10 cellular contexts compared by ENCODE assay signal in the genomic region with DNA sequence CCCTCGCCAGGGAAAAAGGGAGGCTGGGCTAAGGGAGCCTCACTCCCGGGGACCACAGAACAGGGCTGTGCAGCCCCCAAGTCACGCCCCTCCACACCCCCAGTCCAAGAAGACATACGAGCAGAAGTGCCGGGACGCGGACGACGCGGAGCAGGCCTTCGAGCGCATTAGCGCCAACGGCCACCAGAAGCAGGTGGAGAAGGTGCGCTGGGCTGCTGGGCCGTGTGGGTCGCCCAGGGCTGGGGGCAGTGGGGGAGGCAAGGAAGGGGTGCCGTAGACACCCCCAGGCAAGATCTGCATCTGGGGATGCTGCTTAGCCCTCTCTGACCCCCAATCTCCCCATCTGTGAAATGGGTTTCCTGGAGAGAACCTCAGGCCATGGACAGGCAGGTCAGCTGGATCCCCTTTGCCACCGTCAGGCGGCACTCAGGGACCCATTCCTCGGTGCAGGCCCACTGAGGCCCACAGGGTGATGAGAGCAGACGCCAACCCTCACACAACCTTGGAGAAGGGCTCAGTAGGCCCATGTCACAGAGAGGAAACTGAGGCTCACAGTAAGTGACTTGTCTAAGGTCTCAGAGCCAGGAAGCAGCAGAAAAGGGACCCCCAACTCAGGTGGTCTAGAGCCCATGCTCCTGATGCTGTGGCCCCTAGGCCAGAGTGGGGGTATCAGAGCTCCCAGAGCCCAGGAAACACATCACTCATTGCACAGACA. TPM values are rescaled to one million over a fixed set of nuclear protein-coding genes. Genes with fewer than 3 reads are reported as not detected.
A peak's percentile ranks its signal among the peaks of the same experiment; 100 is the strongest.
DNase-seq lines count a peak whose midpoint lies in the region; ATAC-seq, FAIRE-seq and TF ChIP-seq lines count a peak whose summit lies in the region.
"Had no signal": no experiment of that assay in that cellular context is flagged by ENCODE, and none has a peak within 500 bp of the region (broad histone marks: within the 10 kb centered on the region; RNA-seq: fewer than 3 reads in every experiment).

No MANE protein-coding gene starts in this region.

- TF ChIP-seq POLR2A in body of pancreas (IDR thresholded peaks at IDR 0.05) = no peak
- no peak for TF ChIP-seq POLR2A in spleen (IDR thresholded peaks at IDR 0.05)

- H3K27ac ChIP-seq in body of pancreas (no peak overlapping the region), kidney (ENCODE audit: low read depth in 2 of 2, low read length in 2 of 2) (no peak overlapping the region), spleen (peak overlapping the region in 5 of 8 donors; percentile 61 to 78 (median 73))
- H3K27ac ChIP-seq: ascending aorta had no signal

- H3K4me3 ChIP-seq in body of pancreas (no peak overlapping the region), kidney (ENCODE audit: low read length in 2 of 2) (no peak overlapping the region), spleen (peak overlapping the region in 5 of 8 donors; percentile 2 to 48 (median 24))
- H3K4me3 ChIP-seq: ascending aorta, MG63 had no signal

- intact Hi-C loops in body of pancreas (cut with DNase I) = loop anchor here (10.0 kb wide), 1 partner anchor 516 kb away; no protein-coding TSS in a partner anchor
- intact Hi-C loops in kidney (cut with DNase I) = no loop called here
- intact Hi-C loops in spleen (cut with DNase I; ENCODE audit: low total_unique reads) = loop anchor here (10.0 kb wide), 3 partner anchors 54 to 516 kb away; no protein-coding TSS in a partner anchor

- FAIRE-seq in kidney (lab: Jason Lieb, UNC) = no peak

- H3K4me1 ChIP-seq in body of pancreas (peaks cover 16% of the 10 kb centered on the region), kidney (ENCODE audit: control insufficient read depth in 1 of 2, insufficient read depth in 1 of 2, low read depth in 1 of 2, low read length in 2 of 2) (peaks cover 0 to 5% of the 10 kb centered on the region in 2 donors), spleen (peaks cover 0 to 75% (median 43%) of the 10 kb centered on the region in 6 donors)
- H3K4me1 ChIP-seq: ascending aorta had no signal

- 45 to 54% methylated on average over 17 to 22 of the region's 22 CpGs for WGBS in body of pancreas, 2 donors
- WGBS in spleen, 5 donors = 78 to 89% (median 80%) methylated on average over 19 to 22 of the region's 22 CpGs

- no peak overlapping the region for H3K9ac ChIP-seq in kidney (ENCODE audit: low read length in 2 of 2)

- ATAC-seq in body of pancreas (no peak), GM21528 (IDR thresholded peaks at IDR 0.05; ENCODE audit: low FRiP score, unreplicated experiment) (no peak)
- ATAC-seq: stimulated activated naive CD8-positive, alpha-beta T cell treated with anti-CD3 and anti-CD28 coated beads, Interleukin-15, amount 100 ng/mL, for 72 hours had no signal

- no peaks in the 10 kb centered on the region for H3K9me3 ChIP-seq in body of pancreas
- H3K9me3 ChIP-seq in kidney (ENCODE audit: control insufficient read depth in 1 of 2, low read length in 2 of 2) = no peaks in the 10 kb centered on the region
- H3K9me3 ChIP-seq in spleen = no peaks in the 10 kb centered on the region
- H3K9me3 ChIP-seq: ascending aorta, MG63 had no signal

- DNase-seq in HuH-7.5 (ENCODE audit: low spot score) (peak; percentile 15), body of pancreas (peak in 3 of 4 donors; percentile 3 to 15 (median 11)), kidney (peak; percentile 50), spleen (peak; percentile 69), OCI-M1 (lab: John Stamatoyannopoulos, UW) (no peak), NCI-H2081 (lab: John Stamatoyannopoulos, UW) (no peak)
- DNase-seq: MG63 had no signal

- H3K27me3 ChIP-seq in body of pancreas (no peaks in the 10 kb centered on the region), spleen (replicated peaks in 1 of 7) (no peaks in the 10 kb centered on the region)
- H3K27me3 ChIP-seq: ascending aorta, MG63 had no signal

- TF ChIP-seq CTCF in body of pancreas (IDR thresholded peaks at IDR 0.05) = no peak
- TF ChIP-seq CTCF in kidney (IDR thresholded peaks at IDR 0.05; ENCODE audit: borderline replicate concordance, extremely low read depth, insufficient read depth) = no peak
- no peak for TF ChIP-seq CTCF in spleen (IDR thresholded peaks at IDR 0.05 in 8 of 11, conservative IDR thresholded peaks at IDR 0.05 in 3 of 11)

- no peaks in the 10 kb centered on the region for H3K36me3 ChIP-seq in body of pancreas (replicated peaks in 1 of 2; ENCODE audit: insufficient read depth in 1 of 2, low read depth in 2 of 2)
- H3K36me3 ChIP-seq in kidney (ENCODE audit: control insufficient read depth in 1 of 2, insufficient read depth in 2 of 2, low read length in 2 of 2) = no peaks in the 10 kb centered on the region
- H3K36me3 ChIP-seq in spleen = peaks cover 0 to 98% (median 50%) of the 10 kb centered on the region in 6 donors
- H3K36me3 ChIP-seq: MG63 had no signal

RNA-seq across cellular contexts. Expression of a gene that starts 33.7 kb away (rescaled TPM):
- 1 to 10 TPM; 3.3 to 3.6 TPM for total RNA-seq in body of pancreas
- total RNA-seq in kidney = 22.1 TPM
- 2.2 TPM for polyA plus RNA-seq in kidney (ENCODE audit: insufficient read depth, low read depth, low replicate concordance)
- 100 to 1,000 TPM in 1 of 7 donors, 10 to 100 TPM in 6; 62.0 to 130 (median 82.6) TPM for total RNA-seq in spleen
- 100 to 1,000 TPM in 2 of 3 donors, 10 to 100 TPM in 1; 31.1 to 150 (median 115) TPM for polyA plus RNA-seq in spleen

RNA-seq across cellular contexts. Expression of a gene that starts 42.3 kb away (rescaled TPM):
- 100 to 1,000 TPM in 1 of 2 donors, 10 to 100 TPM in 1; 99.1 to 118 TPM for total RNA-seq in body of pancreas
- 245 TPM for total RNA-seq in kidney
- polyA plus RNA-seq in kidney (ENCODE audit: insufficient read depth, low read depth, low replicate concordance) = 273 TPM
- 100 to 1,000 TPM in 6 of 7 donors, 10 to 100 TPM in 1; 98.5 to 276 (median 124) TPM for total RNA-seq in spleen
- polyA plus RNA-seq in spleen = 100 to 1,000 TPM; 117 to 160 (median 158) TPM

Comparison
In these comparisons a context has a peak if more than half of its experiments do, and no peak if none do; other contexts are left out.
1. DNase-seq: peak in HuH-7.5 (single experiment), body of pancreas (3 of 4), kidney (single experiment) and spleen (single experiment); none in OCI-M1 (single experiment) and NCI-H2081 (0 of 2).
2. H3K27ac ChIP-seq: peak in spleen (5 of 8); none in body of pancreas (0 of 4) and kidney (0 of 2).
3. H3K4me3 ChIP-seq: peak in spleen (5 of 8); none in body of pancreas (0 of 2) and kidney (0 of 2).